14 cellular contexts compared by ENCODE assay signal in genomic region chr3:187828571-187829452, GRCh38.
DNase-seq lines count a peak whose midpoint lies in the region; ATAC-seq and TF ChIP-seq lines count a peak whose summit lies in the region.
"Had no signal": no experiment of that assay in that cellular context is flagged by ENCODE, and none has a peak within 500 bp of the region (broad histone marks: within the 10 kb centered on the region; RNA-seq: fewer than 3 reads in every experiment).

No MANE protein-coding gene starts in this region.

- no peaks in the 10 kb centered on the region for H3K27me3 Mint-ChIP-seq in activated naive CD8-positive, alpha-beta T cell treated with anti-CD3 and anti-CD28 coated beads, Interleukin-2, amount 50 U/mL, for 24 hours

- DNase-seq in GM10248 (ENCODE audit: extremely low spot score) (peak; percentile 37), NCI-H226 (no peak), Kasumi-1 (lab: John Stamatoyannopoulos, UW) (no peak), right atrium auricular region (ENCODE audit: low spot score) (no peak)
- no peak for DNase-seq in activated naive CD8-positive, alpha-beta T cell treated with anti-CD3 and anti-CD28 coated beads, Interleukin-2, amount 50 U/mL, for 24 hours
- no peak for DNase-seq in stimulated activated naive CD4-positive, alpha-beta T cell treated with Interleukin-2 at 50 U/mL for 16 hours (lab: John Stamatoyannopoulos, UW)
- DNase-seq: HCEC 1CT; mesenchymal stem cell; NCI-H1092; stimulated activated CD4-positive, alpha-beta T cell treated with anti-CD3 and anti-CD28 coated beads, Interleukin-15, amount 100 ng/mL, for 24 hours; T1000 had no signal

- H3K27ac Mint-ChIP-seq in activated naive CD8-positive, alpha-beta T cell treated with anti-CD3 and anti-CD28 coated beads, Interleukin-2, amount 50 U/mL, for 24 hours, result peak overlapping the region; percentile 10

- POLR2A ChIA-PET in GM10248 (lab: Yijun Ruan, JAX), result no interaction called here

- peaks cover 24% of the 10 kb centered on the region for H3K4me1 Mint-ChIP-seq in activated naive CD8-positive, alpha-beta T cell treated with anti-CD3 and anti-CD28 coated beads, Interleukin-2, amount 50 U/mL, for 24 hours

- no peaks in the 10 kb centered on the region for H3K9me3 ChIP-seq in right atrium auricular region
- H3K9me3 ChIP-seq: vagina had no signal

- no peak overlapping the region for H3K4me3 Mint-ChIP-seq in activated naive CD8-positive, alpha-beta T cell treated with anti-CD3 and anti-CD28 coated beads, Interleukin-2, amount 50 U/mL, for 24 hours

- H3K9me3 Mint-ChIP-seq in activated naive CD8-positive, alpha-beta T cell treated with anti-CD3 and anti-CD28 coated beads, Interleukin-2, amount 50 U/mL, for 24 hours, result no peaks in the 10 kb centered on the region

- no peak overlapping the region for H3K27ac ChIP-seq in right atrium auricular region
- H3K27ac ChIP-seq: vagina had no signal

- no peaks in the 10 kb centered on the region for H3K27me3 ChIP-seq in right atrium auricular region
- H3K27me3 ChIP-seq: vagina had no signal

- no peaks in the 10 kb centered on the region for H3K36me3 Mint-ChIP-seq in activated naive CD8-positive, alpha-beta T cell treated with anti-CD3 and anti-CD28 coated beads, Interleukin-2, amount 50 U/mL, for 24 hours (ENCODE audit: low read depth)

- H3K4me1 ChIP-seq in right atrium auricular region, result no peaks in the 10 kb centered on the region
- H3K4me1 ChIP-seq: vagina had no signal

- CTCF ChIA-PET in GM10248 (lab: Yijun Ruan, JAX), result interaction anchor here (2.2 kb wide), 1 partner anchor 88 kb away, joined by 10 read pairs; no protein-coding TSS in a partner anchor

- H3K4me3 ChIP-seq in right atrium auricular region, result no peak overlapping the region
- H3K4me3 ChIP-seq: vagina had no signal

- ATAC-seq in GM19397 (IDR thresholded peaks at IDR 0.05; ENCODE audit: unreplicated experiment) (peak; percentile 91), HG03095 (IDR thresholded peaks at IDR 0.05; ENCODE audit: unreplicated experiment) (peak; percentile 58)
- ATAC-seq in activated naive CD8-positive, alpha-beta T cell treated with anti-CD3 and anti-CD28 coated beads, Interleukin-2, amount 50 U/mL, for 24 hours, result peak; percentile 48

- H3K36me3 ChIP-seq in right atrium auricular region, result no peaks in the 10 kb centered on the region
- H3K36me3 ChIP-seq: vagina had no signal

- TF ChIP-seq CTCF in GM10248 (IDR thresholded peaks at IDR 0.05; ENCODE audit: control extremely low read depth, extremely low read depth, low read depth, missing control alignments) (no peak), right atrium auricular region (IDR thresholded peaks at IDR 0.05) (no peak)
